ENCODE assay signal across 8 cellular contexts in genomic region chr14:39268393-39268792, GRCh38. TPM values are rescaled to one million over a fixed set of nuclear protein-coding genes. Genes with fewer than 3 reads are reported as not detected.
A peak's percentile ranks its signal among the peaks of the same experiment; 100 is the strongest.
DNase-seq lines count a peak whose midpoint lies in the region; ATAC-seq, FAIRE-seq and TF ChIP-seq lines count a peak whose summit lies in the region.

No MANE protein-coding gene starts in this region.

- peak overlapping the region; percentile 76 for H3K4me2 ChIP-seq in Karpas-422 (ENCODE audit: low read depth, low read length, poor library complexity, severe bottlenecking)

- H3K4me1 ChIP-seq in CD8-positive, alpha-beta memory T cell (ENCODE audit: insufficient read depth, low read length), result peaks cover 41% of the 10 kb centered on the region
- H3K4me1 ChIP-seq in Karpas-422 (ENCODE audit: low read length), result peaks cover 30% of the 10 kb centered on the region
- peaks cover 8% of the 10 kb centered on the region; the same call in 1 of the 2 replicates for H3K4me1 ChIP-seq in iPS-20b (ENCODE audit: insufficient read depth, low read length)
- peaks cover 16 to 39% of the 10 kb centered on the region in 2 donors for H3K4me1 ChIP-seq in thoracic aorta (ENCODE audit: control insufficient read depth in 1 of 2, low read depth in 2 of 2)
- H3K4me1 ChIP-seq in pancreas, result peaks cover 0 to 26% (median 17%) of the 10 kb centered on the region in 3 donors

- no peak for ATAC-seq in activated CD8-positive, alpha-beta T cell treated with anti-CD3 and anti-CD28 coated beads for 36 hours
- ATAC-seq in thoracic aorta (ENCODE audit: insufficient number of reproducible peaks, low FRiP score, low read depth) (no peak), pancreas (no peak), HG03442 (IDR thresholded peaks at IDR 0.05; ENCODE audit: unreplicated experiment) (no peak)

- no peaks in the 10 kb centered on the region for H3K27me3 Mint-ChIP-seq in CD8-positive, alpha-beta memory T cell
- no peaks in the 10 kb centered on the region for H3K27me3 Mint-ChIP-seq in activated CD8-positive, alpha-beta T cell treated with anti-CD3 and anti-CD28 coated beads for 36 hours

- CTCF ChIA-PET in CD8-positive, alpha-beta memory T cell (lab: Charles Lee), result interaction anchor here (1.0 kb wide), 1 partner anchor 39 kb away, joined by 3 read pairs; no protein-coding TSS in a partner anchor
- CTCF ChIA-PET in activated CD8-positive, alpha-beta T cell treated with anti-CD3 and anti-CD28 coated beads for 36 hours (lab: Charles Lee), result interaction anchor here (0.7 to 1.0 kb wide), 4 partner anchors 33 to 166 kb away, joined by 3 to 4 read pairs (median 3); no protein-coding TSS in a partner anchor

- H3K4me3 ChIP-seq in CD8-positive, alpha-beta memory T cell (ENCODE audit: low read length), result peak overlapping the region; percentile 92
- H3K4me3 ChIP-seq in Karpas-422 (ENCODE audit: low read length), result peak overlapping the region; percentile 89
- H3K4me3 ChIP-seq in iPS-20b (ENCODE audit: low read length), result peak overlapping the region; percentile 82
- H3K4me3 ChIP-seq in thoracic aorta, result peak overlapping the region; percentile 89
- H3K4me3 ChIP-seq in pancreas, result peak overlapping the region in 2 of 4 donors; percentile 67 to 84

- POLR2A ChIA-PET in CD8-positive, alpha-beta memory T cell (lab: Charles Lee), result interaction anchor here (0.5 to 3.8 kb wide), 2 partner anchors 81 to 163 kb away, joined by 6 to 55 read pairs; partner anchors contain the start of gene FBXO33
- POLR2A ChIA-PET in activated CD8-positive, alpha-beta T cell treated with anti-CD3 and anti-CD28 coated beads for 36 hours (lab: Charles Lee), result interaction anchor here (1.0 to 1.6 kb wide), 2 partner anchors 39 to 164 kb away, joined by 3 to 5 read pairs; partner anchors contain the start of gene FBXO33

- peaks cover 0 to 15% (median 0%) of the 10 kb centered on the region in 3 donors for H3K36me3 Mint-ChIP-seq in CD8-positive, alpha-beta memory T cell
- peaks cover 18% of the 10 kb centered on the region for H3K36me3 Mint-ChIP-seq in activated CD8-positive, alpha-beta T cell treated with anti-CD3 and anti-CD28 coated beads for 36 hours (ENCODE audit: low read depth)

- peaks cover 0 to 2% (median 0%) of the 10 kb centered on the region in 5 donors for H3K9me3 Mint-ChIP-seq in CD8-positive, alpha-beta memory T cell
- peaks cover 3% of the 10 kb centered on the region for H3K9me3 Mint-ChIP-seq in activated CD8-positive, alpha-beta T cell treated with anti-CD3 and anti-CD28 coated beads for 36 hours

- H3K9me2 ChIP-seq in Karpas-422 (replicated peaks; ENCODE audit: insufficient read depth, low read length), result no peaks in the 10 kb centered on the region

- intact Hi-C loops in activated CD8-positive, alpha-beta T cell treated with anti-CD3 and anti-CD28 coated beads for 36 hours (cut with micrococcal nuclease), result loop anchor here (5.0 to 10.0 kb wide), 2 partner anchors 94 to 164 kb away; partner anchors contain the start of genes FBXO33, PNN and TRAPPC6B
- intact Hi-C loops in pancreas (cut with DNase I), result no loop called here

- H3K27ac Mint-ChIP-seq in CD8-positive, alpha-beta memory T cell, result peak overlapping the region; percentile 4 to 99 (median 96)
- H3K27ac Mint-ChIP-seq in activated CD8-positive, alpha-beta T cell treated with anti-CD3 and anti-CD28 coated beads for 36 hours, result peak overlapping the region; percentile 99

- H3K4me1 Mint-ChIP-seq in CD8-positive, alpha-beta memory T cell, result peaks cover 62 to 74% (median 73%) of the 10 kb centered on the region in 3 donors
- peaks cover 60% of the 10 kb centered on the region for H3K4me1 Mint-ChIP-seq in activated CD8-positive, alpha-beta T cell treated with anti-CD3 and anti-CD28 coated beads for 36 hours (ENCODE audit: low read depth)

- no peak overlapping the region for H3K27ac ChIP-seq in CD8-positive, alpha-beta memory T cell (ENCODE audit: low read depth, low read length)
- H3K27ac ChIP-seq in Karpas-422 (ENCODE audit: low read length) (peak overlapping the region; percentile 73; the same call in 1 of the 2 replicates), iPS-20b (ENCODE audit: low read length) (no peak overlapping the region), thoracic aorta (no peak overlapping the region), pancreas (no peak overlapping the region)

- no peaks in the 10 kb centered on the region for H4K20me1 ChIP-seq in Karpas-422 (ENCODE audit: insufficient read depth, low read depth, low read length)

- TF ChIP-seq CTCF in activated CD8-positive, alpha-beta T cell treated with anti-CD3 and anti-CD28 coated beads for 36 hours (IDR thresholded peaks at IDR 0.05), result no peak
- TF ChIP-seq CTCF in thoracic aorta (IDR thresholded peaks at IDR 0.05), result no peak
- no peak for TF ChIP-seq CTCF in pancreas (IDR thresholded peaks at IDR 0.05)

- no peak overlapping the region for H2AFZ ChIP-seq in Karpas-422 (ENCODE audit: low read length)

- H3K9me3 ChIP-seq in CD8-positive, alpha-beta memory T cell (ENCODE audit: low read length), result no peaks in the 10 kb centered on the region
- H3K9me3 ChIP-seq in Karpas-422 (ENCODE audit: low read length) (peaks cover 19% of the 10 kb centered on the region), iPS-20b (ENCODE audit: insufficient read depth, low read depth, low read length) (peaks cover 6% of the 10 kb centered on the region; the same call in 1 of the 2 replicates), thoracic aorta (no peaks in the 10 kb centered on the region), pancreas (no peaks in the 10 kb centered on the region)

- no peaks in the 10 kb centered on the region for H3K27me3 ChIP-seq in CD8-positive, alpha-beta memory T cell (ENCODE audit: insufficient read depth, low read length, poor library complexity, severe bottlenecking)
- H3K27me3 ChIP-seq in Karpas-422 (ENCODE audit: low read length), result no peaks in the 10 kb centered on the region
- H3K27me3 ChIP-seq in iPS-20b (ENCODE audit: insufficient read depth, low read length), result peaks cover 14% of the 10 kb centered on the region
- H3K27me3 ChIP-seq in thoracic aorta (replicated peaks; ENCODE audit: insufficient read depth), result no peaks in the 10 kb centered on the region
- no peaks in the 10 kb centered on the region for H3K27me3 ChIP-seq in pancreas

- H3K9ac ChIP-seq in Karpas-422 (ENCODE audit: low read length), result peak overlapping the region; percentile 89
- peak overlapping the region; percentile 79; the same call in 1 of the 2 replicates for H3K9ac ChIP-seq in iPS-20b (ENCODE audit: low read depth, low read length)

- H3K36me3 ChIP-seq in CD8-positive, alpha-beta memory T cell (ENCODE audit: insufficient read depth, low read length), result no peaks in the 10 kb centered on the region
- H3K36me3 ChIP-seq in Karpas-422 (ENCODE audit: insufficient read depth, low read length) (peaks cover 7% of the 10 kb centered on the region; the same call in 1 of the 2 replicates), iPS-20b (ENCODE audit: insufficient read depth, low read depth, low read length) (no peaks in the 10 kb centered on the region), thoracic aorta (no peaks in the 10 kb centered on the region), pancreas (no peaks in the 10 kb centered on the region)

- DNase-seq in CD8-positive, alpha-beta memory T cell, result no peak
- peak; percentile 79 for DNase-seq in Karpas-422
- peak; percentile 17 for DNase-seq in activated CD8-positive, alpha-beta T cell treated with anti-CD3 and anti-CD28 coated beads for 36 hours
- no peak for DNase-seq in thoracic aorta (ENCODE audit: low spot score)
- DNase-seq in middle frontal gyrus (ENCODE audit: extremely low spot score, low spot score), result no peak
- DNase-seq in pancreas, result no peak

- WGBS in pancreas, 2 donors, result 4 to 5% methylated on average over 2 of the region's 2 CpGs

- no peak for FAIRE-seq in pancreas (lab: Jason Lieb, UNC)

- H3K4me3 Mint-ChIP-seq in CD8-positive, alpha-beta memory T cell, result peak overlapping the region; percentile 84 to 97 (median 95)
- H3K4me3 Mint-ChIP-seq in activated CD8-positive, alpha-beta T cell treated with anti-CD3 and anti-CD28 coated beads for 36 hours, result peak overlapping the region; percentile 77

- H3K79me2 ChIP-seq in Karpas-422 (ENCODE audit: low read length), result peaks cover 61% of the 10 kb centered on the region

RNA-seq across cellular contexts. Expression of gene MIA2, which starts 34.7 kb away (rescaled TPM):
- total RNA-seq in CD8-positive, alpha-beta memory T cell, result 10 to 100 TPM; 19.5 to 21.0 TPM
- polyA plus RNA-seq in CD8-positive, alpha-beta memory T cell, result 27.8 TPM
- 36.2 and 65.7 TPM in 2 replicates for total RNA-seq in Karpas-422 (2014; rRNA removed; shearing (Covaris generic); ENCODE audit: low replicate concordance)
- 10 to 100 TPM; 17.6 to 18.3 TPM for total RNA-seq in activated CD8-positive, alpha-beta T cell treated with anti-CD3 and anti-CD28 coated beads for 36 hours
- 10 to 100 TPM; 19.0 to 28.2 TPM for total RNA-seq in thoracic aorta
- total RNA-seq in pancreas, result 10 to 100 TPM; 24.7 to 39.3 (median 31.2) TPM
- 10 to 100 TPM; 34.0 to 47.4 TPM for polyA plus RNA-seq in pancreas

Comparison
In these comparisons a context has a peak if more than half of its experiments do, and no peak if none do; other contexts are left out.
1. DNase-seq: peak in Karpas-422 (single experiment) and activated CD8-positive, alpha-beta T cell treated with anti-CD3 and anti-CD28 coated beads for 36 hours (single experiment); none in CD8-positive, alpha-beta memory T cell (0 of 5), thoracic aorta (single experiment), middle frontal gyrus (single experiment) and pancreas (0 of 6).